Comparison of ENCODE assay signal across 27 cellular contexts in the genomic region with DNA sequence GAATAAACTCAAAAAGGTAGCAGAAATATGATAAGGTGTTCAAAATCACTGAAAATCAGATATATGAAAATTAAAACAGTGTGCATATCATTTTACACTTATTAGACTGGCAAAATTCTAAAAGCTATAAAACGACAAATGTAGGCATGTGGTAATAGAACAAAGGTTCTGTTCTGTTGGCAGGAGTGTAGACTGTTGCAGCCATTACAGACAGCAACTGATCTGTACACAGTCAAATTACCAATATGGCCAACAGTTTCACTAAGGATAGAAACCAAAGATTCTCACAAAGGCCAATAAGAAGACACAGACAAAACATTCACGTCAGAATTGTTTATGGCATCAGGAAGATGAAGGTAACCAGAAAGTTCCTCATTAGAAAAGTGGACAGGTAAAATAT.
"Had no signal": no experiment of that assay in that cellular context is flagged by ENCODE, and none has a peak within 500 bp of the region (broad histone marks: within the 10 kb centered on the region; RNA-seq: fewer than 3 reads in every experiment).

No MANE protein-coding gene starts in this region.

- H3K4me1 Mint-ChIP-seq: endodermal cell, naive B cell had no signal

- H3K36me3 ChIP-seq: esophagus squamous epithelium, gastrocnemius medialis, heart right ventricle, left ventricle myocardium inferior, lower lobe of right lung had no signal

- H3K27me3 ChIP-seq: esophagus squamous epithelium, gastrocnemius medialis had no signal

- H3K4me3 Mint-ChIP-seq: dendritic cell treated with granulocyte-macrophage colony-stimulating factor and Interleukin-4, amounts not matched to agents 40 ng/mL and 50 ng/mL, for 4 days; effector memory CD8-positive, alpha-beta T cell; endodermal cell; mesothelial cell of epicardium; naive B cell had no signal

- H3K4me1 ChIP-seq: esophagus squamous epithelium, gastrocnemius medialis, lower lobe of right lung had no signal

- H3K9me3 ChIP-seq: esophagus squamous epithelium, gastrocnemius medialis, heart right ventricle, left ventricle myocardium inferior, lower lobe of right lung, mucosa of descending colon had no signal

- H3K27ac ChIP-seq: coronary artery, epithelial cell of prostate, esophagus squamous epithelium, gastrocnemius medialis, heart right ventricle, left ventricle myocardium inferior, lower lobe of right lung had no signal

- H3K27me3 Mint-ChIP-seq: dendritic cell treated with granulocyte-macrophage colony-stimulating factor and Interleukin-4, amounts not matched to agents 40 ng/mL and 50 ng/mL, for 4 days; effector memory CD8-positive, alpha-beta T cell; naive B cell had no signal

- FAIRE-seq: colon, endometrium, islet of Langerhans, keratinocyte had no signal

- H3K36me3 Mint-ChIP-seq: mesothelial cell of epicardium, naive B cell had no signal

- DNase-seq: effector CD8-positive, alpha-beta T cell; effector memory CD8-positive, alpha-beta T cell; endodermal cell; erythroblast; esophagus squamous epithelium; foreskin fibroblast; foreskin melanocyte; gastrocnemius medialis; glutamatergic neuron; head of caudate nucleus; heart right ventricle; hippocampal formation; left cardiac atrium; left ventricle myocardium inferior; lower lobe of right lung; mesenchymal stem cell; mucosa of descending colon; naive B cell had no signal

- H3K9me3 Mint-ChIP-seq: dendritic cell treated with granulocyte-macrophage colony-stimulating factor and Interleukin-4, amounts not matched to agents 40 ng/mL and 50 ng/mL, for 4 days; effector memory CD8-positive, alpha-beta T cell; endodermal cell; mesothelial cell of epicardium had no signal

- H3K27ac Mint-ChIP-seq: dendritic cell treated with granulocyte-macrophage colony-stimulating factor and Interleukin-4, amounts not matched to agents 40 ng/mL and 50 ng/mL, for 4 days; effector memory CD8-positive, alpha-beta T cell; endodermal cell; mesothelial cell of epicardium; naive B cell had no signal

- ATAC-seq: effector memory CD8-positive, alpha-beta T cell; esophagus mucosa; gastrocnemius medialis; heart right ventricle; left cardiac atrium; lower lobe of right lung; mucosa of descending colon had no signal

- H3K4me3 ChIP-seq: coronary artery, esophagus squamous epithelium, gastrocnemius medialis, heart right ventricle, left ventricle myocardium inferior, lower lobe of right lung, mucosa of descending colon had no signal
